Comparison of ENCODE assay signal across 18 cellular contexts in the genomic region with DNA sequence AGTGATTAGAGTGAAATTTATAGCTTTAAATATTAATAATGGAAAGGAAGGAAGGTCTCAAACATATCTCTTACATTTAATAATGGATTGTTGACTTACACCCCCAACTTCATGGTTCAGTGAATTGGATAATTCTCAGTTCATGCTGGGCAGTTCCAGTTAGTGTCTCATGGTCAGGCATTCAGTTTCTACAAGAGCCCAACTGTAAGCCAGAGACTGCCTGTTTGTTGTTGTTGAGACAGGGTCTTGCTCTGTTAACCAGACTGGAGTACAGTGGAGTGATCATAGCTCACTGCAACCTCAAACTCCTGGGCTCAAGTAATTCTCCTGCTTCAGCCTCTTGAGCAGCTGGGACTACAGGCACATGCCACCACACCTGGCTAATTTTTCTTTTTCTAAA.
"Had no signal": no experiment of that assay in that cellular context is flagged by ENCODE, and none has a peak within 500 bp of the region (broad histone marks: within the 10 kb centered on the region; RNA-seq: fewer than 3 reads in every experiment).

No MANE protein-coding gene starts in this region.

- DNase-seq: effector CD4-positive, alpha-beta T cell; endodermal cell; foreskin melanocyte; heart left ventricle; hypothalamus; left ventricle myocardium inferior; mesendoderm; naive B cell; psoas muscle; spleen; stimulated activated CD4-positive, alpha-beta T cell treated with anti-CD3 and anti-CD28 coated beads, Interleukin-15, amount 100 ng/mL, for 24 hours; stimulated activated CD4-positive, alpha-beta T cell treated with anti-CD3 and anti-CD28 coated beads, Interleukin-1b, Interleukin-23, amount 100 ng/mL, for 48 hours; stimulated activated CD4-positive, alpha-beta T cell treated with anti-CD3 and anti-CD28 coated beads, Interleukin-4, amount 100 ng/mL, for 24 hours; upper lobe of right lung had no signal

- ATAC-seq: heart left ventricle; psoas muscle; sciatic nerve; stimulated activated memory B cell treated with anti-CD40 and anti-IgM and Interleukin-4, amounts not matched to agents 10 μg/mL and 1 μg/mL and 100 μg/mL, for 72 hours; upper lobe of right lung had no signal

- FAIRE-seq: endothelial cell of umbilical vein, islet of Langerhans had no signal
